ENCODE assay signal across 20 cellular contexts in genomic region chr9:133140606-133141005, GRCh38. TPM values are rescaled to one million over a fixed set of nuclear protein-coding genes. Genes with fewer than 3 reads are reported as not detected.
DNase-seq lines count a peak whose midpoint lies in the region; ATAC-seq and TF ChIP-seq lines count a peak whose summit lies in the region.
"Had no signal": no experiment of that assay in that cellular context is flagged by ENCODE, and none has a peak within 500 bp of the region (broad histone marks: within the 10 kb centered on the region; RNA-seq: fewer than 3 reads in every experiment).

No MANE protein-coding gene starts in this region.

- H3K18ac ChIP-seq in mesendoderm (ENCODE audit: low read length): no peak overlapping the region

- peaks cover 72% of the 10 kb centered on the region for H3K4me1 Mint-ChIP-seq in stimulated activated naive CD8-positive, alpha-beta T cell treated with anti-CD3 and anti-CD28 coated beads, Interleukin-15, Interleukin-2, amounts not matched to agents 100 ng/mL and 50 ng/mL, for 24 hours (ENCODE audit: low read depth)
- H3K4me1 Mint-ChIP-seq in central memory CD8-positive, alpha-beta T cell: peaks cover 55% of the 10 kb centered on the region
- peaks cover 43 to 55% of the 10 kb centered on the region in 2 donors for H3K4me1 Mint-ChIP-seq in natural killer cell

- no peak overlapping the region for H3K4me3 Mint-ChIP-seq in stimulated activated naive CD8-positive, alpha-beta T cell treated with anti-CD3 and anti-CD28 coated beads, Interleukin-15, Interleukin-2, amounts not matched to agents 100 ng/mL and 50 ng/mL, for 24 hours
- peak overlapping the region; percentile 72 for H3K4me3 Mint-ChIP-seq in central memory CD8-positive, alpha-beta T cell
- H3K4me3 Mint-ChIP-seq in natural killer cell: no peak overlapping the region
- H3K4me3 Mint-ChIP-seq: nephron progenitor cell had no signal

- no peak overlapping the region for H3K27ac ChIP-seq in mesendoderm (ENCODE audit: low read depth, low read length)
- H3K27ac ChIP-seq: ascending aorta, prostate gland, uterus had no signal

- no peak overlapping the region for H3K4ac ChIP-seq in mesendoderm (ENCODE audit: low read depth, low read length)

- H2BK120ac ChIP-seq in mesendoderm (ENCODE audit: low read depth, low read length): no peak overlapping the region

- H3K4me2 ChIP-seq in mesendoderm (ENCODE audit: low read length): no peak overlapping the region

- H3K36me3 Mint-ChIP-seq in stimulated activated naive CD8-positive, alpha-beta T cell treated with anti-CD3 and anti-CD28 coated beads, Interleukin-15, Interleukin-2, amounts not matched to agents 100 ng/mL and 50 ng/mL, for 24 hours (ENCODE audit: low read depth): no peaks in the 10 kb centered on the region
- H3K36me3 Mint-ChIP-seq in central memory CD8-positive, alpha-beta T cell (ENCODE audit: insufficient read depth): peaks cover 42% of the 10 kb centered on the region
- H3K36me3 Mint-ChIP-seq in natural killer cell: no peaks in the 10 kb centered on the region

- no peak overlapping the region for H4K8ac ChIP-seq in mesendoderm (ENCODE audit: low read depth, low read length)

- peaks cover 3% of the 10 kb centered on the region for H3K79me1 ChIP-seq in mesendoderm (ENCODE audit: low read length)

- no peak overlapping the region for H2AK5ac ChIP-seq in mesendoderm (ENCODE audit: low read length)

- no peaks in the 10 kb centered on the region for H3K36me3 ChIP-seq in mesendoderm (ENCODE audit: control insufficient read depth, insufficient read depth, low read length)
- H3K36me3 ChIP-seq: ascending aorta, prostate gland, uterus had no signal

- intact Hi-C loops in natural killer cell (cut with micrococcal nuclease): loop anchor here (10.0 kb wide), 2 partner anchors 924 to 1886 kb away; partner anchors contain the start of gene BRD3

- no CpG with 5 or more reads among the region's 14 CpGs for WGBS in mesendoderm (ENCODE audit: extremely low coverage, insufficient coverage, low lambda C conversion rate)

- H3K9ac ChIP-seq in mesendoderm (ENCODE audit: low read length): no peak overlapping the region

- H2BK5ac ChIP-seq in mesendoderm (ENCODE audit: low read length): no peak overlapping the region

- H3K56ac ChIP-seq in mesendoderm (ENCODE audit: low read length): no peak overlapping the region

- no peaks in the 10 kb centered on the region for H3K9me3 Mint-ChIP-seq in stimulated activated naive CD8-positive, alpha-beta T cell treated with anti-CD3 and anti-CD28 coated beads, Interleukin-15, Interleukin-2, amounts not matched to agents 100 ng/mL and 50 ng/mL, for 24 hours
- H3K9me3 Mint-ChIP-seq in central memory CD8-positive, alpha-beta T cell: no peaks in the 10 kb centered on the region
- no peaks in the 10 kb centered on the region for H3K9me3 Mint-ChIP-seq in natural killer cell
- H3K9me3 Mint-ChIP-seq: nephron progenitor cell had no signal

- DNase-seq in stimulated activated naive CD8-positive, alpha-beta T cell treated with anti-CD3 and anti-CD28 coated beads, Interleukin-15, Interleukin-2, amounts not matched to agents 100 U/mL and 50 U/mL, for 24 hours: no peak
- no peak for DNase-seq in central memory CD8-positive, alpha-beta T cell (ENCODE audit: low spot score in 2 of 2)
- DNase-seq in natural killer cell (no peak), cortex of kidney (lab: John Stamatoyannopoulos, UW) (no peak), G401 (ENCODE audit: low spot score) (no peak), mesendoderm (no peak)
- DNase-seq: activated effector memory CD4-positive, alpha-beta T cell treated with Interleukin-2 at 50 U/mL for 16 hours; Caco-2; erythroblast; MM.1S; NCI-H187; NCI-H446 treated with DMSO at 0.1 percent for 48 hours; nephron progenitor cell; stimulated activated naive CD4-positive, alpha-beta T cell; uterus had no signal

- no peak for ATAC-seq in stimulated activated naive CD8-positive, alpha-beta T cell treated with anti-CD3 and anti-CD28 coated beads, Interleukin-15, Interleukin-2, amounts not matched to agents 100 U/mL and 50 U/mL, for 24 hours
- no peak for ATAC-seq in central memory CD8-positive, alpha-beta T cell (replicated peaks; ENCODE audit: extremely low read depth, poor library complexity, severe bottlenecking)
- ATAC-seq in natural killer cell: no peak
- no peak for ATAC-seq in GM18517 (IDR thresholded peaks at IDR 0.05; ENCODE audit: unreplicated experiment)

- TF ChIP-seq CTCF in natural killer cell (IDR thresholded peaks at IDR 0.05): no peak

- H3K27ac Mint-ChIP-seq in stimulated activated naive CD8-positive, alpha-beta T cell treated with anti-CD3 and anti-CD28 coated beads, Interleukin-15, Interleukin-2, amounts not matched to agents 100 ng/mL and 50 ng/mL, for 24 hours: peak overlapping the region; percentile 84
- peak overlapping the region; percentile 98 for H3K27ac Mint-ChIP-seq in central memory CD8-positive, alpha-beta T cell (ENCODE audit: low read depth)
- H3K27ac Mint-ChIP-seq in natural killer cell: peak overlapping the region; percentile 98
- H3K27ac Mint-ChIP-seq: nephron progenitor cell had no signal

- H3K27me3 ChIP-seq in mesendoderm (ENCODE audit: insufficient read depth, low read length, poor library complexity): no peaks in the 10 kb centered on the region
- H3K27me3 ChIP-seq: ascending aorta, uterus had no signal

- H3K4me3 ChIP-seq in mesendoderm (ENCODE audit: low read length): no peak overlapping the region
- H3K4me3 ChIP-seq: ascending aorta, coronary artery, prostate gland, uterus had no signal

- no peak overlapping the region for H3K23ac ChIP-seq in mesendoderm (ENCODE audit: low read length)

- no peak overlapping the region for H2BK15ac ChIP-seq in mesendoderm (replicated peaks; ENCODE audit: low read depth)

- in situ Hi-C loops in G401 (cut with HindIII; ENCODE audit: low sequenced_read_pairs): no loop called here

- no peaks in the 10 kb centered on the region for H3K4me1 ChIP-seq in mesendoderm (ENCODE audit: control insufficient read depth, low read depth, low read length)

- no peaks in the 10 kb centered on the region for H3K79me2 ChIP-seq in mesendoderm (ENCODE audit: control insufficient read depth, insufficient read depth, low read length)

- no peaks in the 10 kb centered on the region for H3K27me3 Mint-ChIP-seq in stimulated activated naive CD8-positive, alpha-beta T cell treated with anti-CD3 and anti-CD28 coated beads, Interleukin-15, Interleukin-2, amounts not matched to agents 100 ng/mL and 50 ng/mL, for 24 hours
- no peaks in the 10 kb centered on the region for H3K27me3 Mint-ChIP-seq in central memory CD8-positive, alpha-beta T cell
- H3K27me3 Mint-ChIP-seq in natural killer cell (ENCODE audit: low read depth in 2 of 2): no peaks in the 10 kb centered on the region

- H4K5ac ChIP-seq in mesendoderm (ENCODE audit: low read length): no peak overlapping the region

RNA-seq across cellular contexts. Expression of gene RALGDS, which starts 19.6 kb away (rescaled TPM):
- total RNA-seq in natural killer cell: 100 to 1,000 TPM; 206 to 250 (median 208) TPM
- total RNA-seq in G401 (2014; rRNA removed; shearing (Covaris generic)): 21.7 and 29.8 TPM in 2 replicates
- 8.2 TPM for polyA plus RNA-seq in mesendoderm (2013, experiment 1 of 2)
- 9.3 TPM for polyA plus RNA-seq in mesendoderm (2013, experiment 2 of 2)

RNA-seq across cellular contexts. Expression of gene GBGT1, which starts 23.1 kb away (rescaled TPM):
- total RNA-seq in natural killer cell: 1 to 10 TPM; 1.4 to 2.2 (median 1.7) TPM
- not detected in 2 replicates for total RNA-seq in G401 (2014; rRNA removed; shearing (Covaris generic))
- 3.3 TPM for polyA plus RNA-seq in mesendoderm (2013, experiment 1 of 2)
- polyA plus RNA-seq in mesendoderm (2013, experiment 2 of 2): 3.7 TPM
